15 cellular contexts compared by ENCODE assay signal in genomic region chr10:19958787-19959186, GRCh38.
A peak's percentile ranks its signal among the peaks of the same experiment; 100 is the strongest.
DNase-seq lines count a peak whose midpoint lies in the region; ATAC-seq, FAIRE-seq and TF ChIP-seq lines count a peak whose summit lies in the region.
"Had no signal": no experiment of that assay in that cellular context is flagged by ENCODE, and none has a peak within 500 bp of the region (broad histone marks: within the 10 kb centered on the region; RNA-seq: fewer than 3 reads in every experiment).

No MANE protein-coding gene starts in this region.

- H3K36me3 ChIP-seq in GM12878 (ENCODE audit: control insufficient read depth in 2 of 2, insufficient read depth in 2 of 2, low read length in 1 of 2) (no peaks in the 10 kb centered on the region), uterus (no peaks in the 10 kb centered on the region), ascending aorta (no peaks in the 10 kb centered on the region), GM23338 (ENCODE audit: insufficient read depth) (no peaks in the 10 kb centered on the region)

- H3K36me3 Mint-ChIP-seq in GM23338 (ENCODE audit: low read depth) = peaks cover 7% of the 10 kb centered on the region; the same call in 2 of the 3 replicates
- H3K36me3 Mint-ChIP-seq: stimulated activated naive B cell treated with anti-CD40 and anti-IgM and Interleukin-4, amounts not matched to agents 10 μg/mL and 1 μg/mL and 100 μg/mL, for 72 hours had no signal

- no peak; a peak in 1 of 4 replicates for TF ChIP-seq EP300 in GM12878 (IDR thresholded peaks at IDR 0.05; ENCODE audit: borderline replicate concordance in 1 of 2, control insufficient read depth in 1 of 2, low read depth in 2 of 2, low read length in 2 of 2)

- no TSS peak for BruUV-seq in GM12878 (replicated peaks; lab: Mats Ljungman, UMichigan)

- SMC1A ChIA-PET in GM12878 (lab: Charles Lee; ENCODE audit: uncharacterized antibody, unreplicated experiment) = interaction anchor here (0.8 to 4.8 kb wide), 14 partner anchors 9 to 140 kb away, joined by 3 to 44 read pairs (median 6); no protein-coding TSS in a partner anchor

- no peak overlapping the region for H3K4me3 Mint-ChIP-seq in GM23338
- H3K4me3 Mint-ChIP-seq: activated T-cell treated with anti-CD3 and anti-CD28 coated beads, Interleukin-2, amount 50 U/mL, for 72 hours; central memory CD8-positive, alpha-beta T cell; stimulated activated naive B cell treated with anti-CD40 and anti-IgM and Interleukin-4, amounts not matched to agents 10 μg/mL and 1 μg/mL and 100 μg/mL, for 72 hours had no signal

- no peaks in the 10 kb centered on the region for H4K20me1 ChIP-seq in GM12878 (ENCODE audit: control insufficient read depth, insufficient read depth)
- no peaks in the 10 kb centered on the region for H4K20me1 ChIP-seq in GM23338 (replicated peaks; ENCODE audit: insufficient read depth)

- H3K4me2 ChIP-seq in GM12878 (ENCODE audit: control insufficient read depth, insufficient read depth) (no peak overlapping the region), GM23338 (no peak overlapping the region)
- H3K4me2 ChIP-seq: smooth muscle cell had no signal

- no peak for TF ChIP-seq RAD21 in GM12878 (IDR thresholded peaks at IDR 0.05; ENCODE audit: insufficient read depth, low read depth, low read length)

- intact Hi-C loops in GM12878 (cut with micrococcal nuclease; ENCODE audit: unreplicated experiment) = no loop called here
- intact Hi-C loops in uterus (cut with DNase I; ENCODE audit: low total_unique reads) = no loop called here
- intact Hi-C loops in ascending aorta (cut with DNase I) = no loop called here

- no peak overlapping the region for H3K9ac ChIP-seq in GM12878 (ENCODE audit: control insufficient read depth, insufficient read depth, low read length)

- H3K27me3 Mint-ChIP-seq in GM23338 (ENCODE audit: insufficient read depth, low read depth, poor library complexity) = no peaks in the 10 kb centered on the region
- H3K27me3 Mint-ChIP-seq: central memory CD8-positive, alpha-beta T cell; stimulated activated naive B cell treated with anti-CD40 and anti-IgM and Interleukin-4, amounts not matched to agents 10 μg/mL and 1 μg/mL and 100 μg/mL, for 72 hours had no signal

- no peaks in the 10 kb centered on the region for H3K9me3 Mint-ChIP-seq in GM23338

- no peaks in the 10 kb centered on the region for H3K4me1 ChIP-seq in GM12878 (ENCODE audit: control insufficient read depth, insufficient read depth, low read length)
- H3K4me1 ChIP-seq in uterus = no peaks in the 10 kb centered on the region
- peaks cover 0 to 19% of the 10 kb centered on the region in 2 donors for H3K4me1 ChIP-seq in ascending aorta
- H3K4me1 ChIP-seq in GM23338 (ENCODE audit: insufficient read depth) = peaks cover 19% of the 10 kb centered on the region

- H3K27me3 ChIP-seq in GM12878 (replicated peaks in 1 of 2; ENCODE audit: control insufficient read depth in 2 of 2, insufficient read depth in 2 of 2, low read length in 1 of 2) (no peaks in the 10 kb centered on the region), uterus (no peaks in the 10 kb centered on the region), ascending aorta (no peaks in the 10 kb centered on the region), GM23338 (ENCODE audit: insufficient read depth) (no peaks in the 10 kb centered on the region)

- in situ Hi-C loops in GM12878 (cut with MboI) = no loop called here

- H3K4me1 Mint-ChIP-seq in GM23338 = peaks cover 40% of the 10 kb centered on the region
- H3K4me1 Mint-ChIP-seq: central memory CD8-positive, alpha-beta T cell; stimulated activated naive B cell treated with anti-CD40 and anti-IgM and Interleukin-4, amounts not matched to agents 10 μg/mL and 1 μg/mL and 100 μg/mL, for 72 hours had no signal

- TF ChIP-seq POLR2A in GM12878 (IDR thresholded peaks at IDR 0.05; ENCODE audit: low read depth, low read length) = no peak
- no peak for TF ChIP-seq POLR2A in uterus (IDR thresholded peaks at IDR 0.05)

- no peak overlapping the region for H3K27ac Mint-ChIP-seq in GM23338
- H3K27ac Mint-ChIP-seq: activated T-cell treated with anti-CD3 and anti-CD28 coated beads, Interleukin-2, amount 50 U/mL, for 72 hours; stimulated activated naive B cell treated with anti-CD40 and anti-IgM and Interleukin-4, amounts not matched to agents 10 μg/mL and 1 μg/mL and 100 μg/mL, for 72 hours had no signal

- RAD21 ChIA-PET in GM12878 (lab: Charles Lee; ENCODE audit: unreplicated experiment) = interaction anchor here (0.9 to 3.4 kb wide), 11 partner anchors 10 to 814 kb away, joined by 3 to 22 read pairs (median 5); no protein-coding TSS in a partner anchor

- TF ChIP-seq CTCF in GM12865 (IDR thresholded peaks at IDR 0.05; ENCODE audit: insufficient read depth, low read depth, low read length, missing control alignments) (no peak), GM12878 (IDR thresholded peaks at IDR 0.05 in 2 of 3, conservative IDR thresholded peaks at IDR 0.05 in 1 of 3; ENCODE audit: control insufficient read depth in 2 of 3, extremely low read depth in 1 of 3, insufficient read depth in 1 of 3, low read depth in 3 of 3, low read length in 3 of 3) (no peak), uterus (IDR thresholded peaks at IDR 0.05) (no peak), ascending aorta (IDR thresholded peaks at IDR 0.05) (no peak), GM23338 (conservative IDR thresholded peaks at IDR 0.05; ENCODE audit: low read depth in 2 of 2) (no peak)

- H3K27ac ChIP-seq in GM12878 (ENCODE audit: control insufficient read depth, insufficient read depth) = no peak overlapping the region
- H3K27ac ChIP-seq in uterus = no peak overlapping the region
- H3K27ac ChIP-seq in ascending aorta = no peak overlapping the region
- no peak overlapping the region for H3K27ac ChIP-seq in GM23338 (ENCODE audit: low read depth)

- H3K9me2 ChIP-seq in GM23338 (ENCODE audit: insufficient read depth) = no peaks in the 10 kb centered on the region

- H2AFZ ChIP-seq in GM12878 (ENCODE audit: control insufficient read depth, low read depth, low read length) (no peak overlapping the region), GM23338 (no peak overlapping the region)

- FAIRE-seq in GM12878 (lab: Jason Lieb, UNC) = no peak

- POLR2A ChIA-PET in GM12878 (lab: Charles Lee) = interaction anchor here (0.7 to 1.7 kb wide), 3 partner anchors 9 to 12 kb away, joined by 4 to 9 read pairs (median 4); no protein-coding TSS in a partner anchor

- H3K79me2 ChIP-seq in GM12878 (ENCODE audit: control insufficient read depth, insufficient read depth, low read length) (no peaks in the 10 kb centered on the region), GM23338 (replicated peaks; ENCODE audit: insufficient read depth) (peaks cover 33% of the 10 kb centered on the region)

- H3F3A ChIP-seq in GM23338 (replicated peaks; ENCODE audit: low read depth) = no peaks in the 10 kb centered on the region

- H3K9me3 ChIP-seq in GM12878 (replicated peaks; ENCODE audit: control insufficient read depth, insufficient read depth, low read length) = no peaks in the 10 kb centered on the region
- H3K9me3 ChIP-seq in uterus = no peaks in the 10 kb centered on the region
- no peaks in the 10 kb centered on the region for H3K9me3 ChIP-seq in ascending aorta

- peak; percentile 99 for ATAC-seq in GM19467 (IDR thresholded peaks at IDR 0.05; ENCODE audit: unreplicated experiment)
- ATAC-seq in HG03039 (IDR thresholded peaks at IDR 0.05; ENCODE audit: unreplicated experiment) = peak; percentile 77
- peak; percentile 98 for ATAC-seq in GM12878
- ATAC-seq in GM23338 = no peak
- ATAC-seq: activated T-cell treated with anti-CD3 and anti-CD28 coated beads, Interleukin-2, amount 50 U/mL, for 72 hours; stimulated activated naive B cell treated with anti-CD40 and anti-IgM and Interleukin-4, amounts not matched to agents 10 μg/mL and 1 μg/mL and 100 μg/mL, for 72 hours had no signal

- H3K4me3 ChIP-seq in GM12865 (ENCODE audit: low read depth, low read length) = no peak overlapping the region
- H3K4me3 ChIP-seq in GM12878 = no peak overlapping the region
- H3K4me3 ChIP-seq in uterus = no peak overlapping the region
- H3K4me3 ChIP-seq in ascending aorta = no peak overlapping the region
- H3K4me3 ChIP-seq in GM23338 = no peak overlapping the region
- H3K4me3 ChIP-seq: smooth muscle cell had no signal

- CTCF ChIA-PET in GM12878 (lab: Yijun Ruan, JAX) = interaction anchor here (0.7 to 1.7 kb wide), 4 partner anchors 11 to 84 kb away, joined by 3 to 7 read pairs (median 4); no protein-coding TSS in a partner anchor

- DNase-seq in GM12865 (ENCODE audit: low read depth) = peak; percentile 48
- peak; percentile 37 for DNase-seq in GM12878 (ENCODE audit: low read depth, low spot score)
- DNase-seq in uterus = no peak
- no peak for DNase-seq in ascending aorta (ENCODE audit: low spot score in 2 of 2)
- DNase-seq in GM23338 (ENCODE audit: low spot score) = no peak
- no peak for DNase-seq in stimulated activated CD4-positive, alpha-beta T cell treated with anti-CD3 and anti-CD28 coated beads, Interleukin-4, amount 100 ng/mL, for 24 hours
- DNase-seq: activated T-cell treated with anti-CD3 and anti-CD28 coated beads, Interleukin-2, amount 50 U/mL, for 72 hours; foreskin melanocyte; NCI-H1048; stimulated activated naive B cell treated with anti-CD40 and anti-IgM and Interleukin-4, amounts not matched to agents 10 μg/mL and 1 μg/mL and 100 μg/mL, for 72 hours; T-helper 2 cell had no signal

TF ChIP-seq in GM23338, 12 proteins besides CTCF, POLR2A, EP300 and RAD21 (continues in another document):
- TF ChIP-seq ETS1 (IDR thresholded peaks at IDR 0.05) = no peak
- TF ChIP-seq EZH2 (IDR thresholded peaks at IDR 0.05; ENCODE audit: low read depth, unreplicated experiment) = no peak
- no peak for TF ChIP-seq ZNF114 (CRISPR knock-in tag; IDR thresholded peaks at IDR 0.05)
- no peak for TF ChIP-seq POLR2AphosphoS5 (IDR thresholded peaks at IDR 0.05; ENCODE audit: low read depth)
- TF ChIP-seq NANOG (IDR thresholded peaks at IDR 0.05; ENCODE audit: borderline replicate concordance) = no peak
- no peak for TF ChIP-seq STAT1 (IDR thresholded peaks at IDR 0.05; ENCODE audit: unreplicated experiment)

Comparison
In these comparisons a context has a peak if more than half of its experiments do, and no peak if none do; other contexts are left out.
1. DNase-seq: peak in GM12865 (single experiment) and GM12878 (single experiment); none in uterus (0 of 2), ascending aorta (0 of 2), GM23338 (single experiment) and stimulated activated CD4-positive, alpha-beta T cell treated with anti-CD3 and anti-CD28 coated beads, Interleukin-4, amount 100 ng/mL, for 24 hours (single experiment).